1 cellular context compared by ENCODE assay signal in the genomic region with DNA sequence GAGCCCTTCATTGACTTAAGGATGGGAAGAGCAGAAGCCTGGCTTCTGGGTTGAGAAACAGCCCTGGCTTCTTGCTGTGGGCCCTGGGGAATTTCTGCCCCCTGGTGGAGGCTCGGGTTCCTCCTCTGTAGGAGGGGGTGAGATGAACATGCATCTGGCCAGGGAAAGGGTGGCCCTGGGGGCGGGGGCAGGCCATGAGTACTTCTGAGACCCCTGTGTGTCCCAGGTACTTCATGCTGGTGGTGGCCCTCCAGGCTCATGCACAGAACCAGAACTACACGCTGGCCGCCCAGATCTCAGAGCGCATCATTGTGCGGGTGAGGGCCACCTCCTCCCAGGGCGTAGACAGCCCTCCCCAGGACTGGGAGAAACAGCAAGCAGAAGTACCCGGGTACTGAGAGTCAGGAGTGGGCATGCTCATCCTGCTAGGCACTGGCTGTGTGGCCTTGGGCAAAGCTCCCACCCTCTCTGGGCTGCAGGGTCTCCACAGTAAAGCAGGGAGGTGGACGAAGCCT.
TF ChIP-seq lines count a peak whose summit lies in the region.

No MANE protein-coding gene starts in this region.

TF ChIP-seq in WTC11, 78 proteins besides CTCF, POLR2A, EP300 and RAD21 (continued from another document):
- TF ChIP-seq, protein P1, sequence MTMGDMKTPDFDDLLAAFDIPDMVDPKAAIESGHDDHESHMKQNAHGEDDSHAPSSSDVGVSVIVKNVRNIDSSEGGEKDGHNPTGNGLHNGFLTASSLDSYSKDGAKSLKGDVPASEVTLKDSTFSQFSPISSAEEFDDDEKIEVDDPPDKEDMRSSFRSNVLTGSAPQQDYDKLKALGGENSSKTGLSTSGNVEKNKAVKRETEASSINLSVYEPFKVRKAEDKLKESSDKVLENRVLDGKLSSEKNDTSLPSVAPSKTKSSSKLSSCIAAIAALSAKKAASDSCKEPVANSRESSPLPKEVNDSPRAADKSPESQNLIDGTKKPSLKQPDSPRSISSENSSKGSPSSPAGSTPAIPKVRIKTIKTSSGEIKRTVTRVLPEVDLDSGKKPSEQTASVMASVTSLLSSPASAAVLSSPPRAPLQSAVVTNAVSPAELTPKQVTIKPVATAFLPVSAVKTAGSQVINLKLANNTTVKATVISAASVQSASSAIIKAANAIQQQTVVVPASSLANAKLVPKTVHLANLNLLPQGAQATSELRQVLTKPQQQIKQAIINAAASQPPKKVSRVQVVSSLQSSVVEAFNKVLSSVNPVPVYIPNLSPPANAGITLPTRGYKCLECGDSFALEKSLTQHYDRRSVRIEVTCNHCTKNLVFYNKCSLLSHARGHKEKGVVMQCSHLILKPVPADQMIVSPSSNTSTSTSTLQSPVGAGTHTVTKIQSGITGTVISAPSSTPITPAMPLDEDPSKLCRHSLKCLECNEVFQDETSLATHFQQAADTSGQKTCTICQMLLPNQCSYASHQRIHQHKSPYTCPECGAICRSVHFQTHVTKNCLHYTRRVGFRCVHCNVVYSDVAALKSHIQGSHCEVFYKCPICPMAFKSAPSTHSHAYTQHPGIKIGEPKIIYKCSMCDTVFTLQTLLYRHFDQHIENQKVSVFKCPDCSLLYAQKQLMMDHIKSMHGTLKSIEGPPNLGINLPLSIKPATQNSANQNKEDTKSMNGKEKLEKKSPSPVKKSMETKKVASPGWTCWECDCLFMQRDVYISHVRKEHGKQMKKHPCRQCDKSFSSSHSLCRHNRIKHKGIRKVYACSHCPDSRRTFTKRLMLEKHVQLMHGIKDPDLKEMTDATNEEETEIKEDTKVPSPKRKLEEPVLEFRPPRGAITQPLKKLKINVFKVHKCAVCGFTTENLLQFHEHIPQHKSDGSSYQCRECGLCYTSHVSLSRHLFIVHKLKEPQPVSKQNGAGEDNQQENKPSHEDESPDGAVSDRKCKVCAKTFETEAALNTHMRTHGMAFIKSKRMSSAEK (CRISPR knock-in tag; IDR thresholded peaks at IDR 0.05; ENCODE audit: borderline replicate concordance), result no peak
- TF ChIP-seq, protein P2, sequence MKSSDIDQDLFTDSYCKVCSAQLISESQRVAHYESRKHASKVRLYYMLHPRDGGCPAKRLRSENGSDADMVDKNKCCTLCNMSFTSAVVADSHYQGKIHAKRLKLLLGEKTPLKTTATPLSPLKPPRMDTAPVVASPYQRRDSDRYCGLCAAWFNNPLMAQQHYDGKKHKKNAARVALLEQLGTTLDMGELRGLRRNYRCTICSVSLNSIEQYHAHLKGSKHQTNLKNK (CRISPR knock-in tag; IDR thresholded peaks at IDR 0.05), result no peak
- TF ChIP-seq, protein P3, sequence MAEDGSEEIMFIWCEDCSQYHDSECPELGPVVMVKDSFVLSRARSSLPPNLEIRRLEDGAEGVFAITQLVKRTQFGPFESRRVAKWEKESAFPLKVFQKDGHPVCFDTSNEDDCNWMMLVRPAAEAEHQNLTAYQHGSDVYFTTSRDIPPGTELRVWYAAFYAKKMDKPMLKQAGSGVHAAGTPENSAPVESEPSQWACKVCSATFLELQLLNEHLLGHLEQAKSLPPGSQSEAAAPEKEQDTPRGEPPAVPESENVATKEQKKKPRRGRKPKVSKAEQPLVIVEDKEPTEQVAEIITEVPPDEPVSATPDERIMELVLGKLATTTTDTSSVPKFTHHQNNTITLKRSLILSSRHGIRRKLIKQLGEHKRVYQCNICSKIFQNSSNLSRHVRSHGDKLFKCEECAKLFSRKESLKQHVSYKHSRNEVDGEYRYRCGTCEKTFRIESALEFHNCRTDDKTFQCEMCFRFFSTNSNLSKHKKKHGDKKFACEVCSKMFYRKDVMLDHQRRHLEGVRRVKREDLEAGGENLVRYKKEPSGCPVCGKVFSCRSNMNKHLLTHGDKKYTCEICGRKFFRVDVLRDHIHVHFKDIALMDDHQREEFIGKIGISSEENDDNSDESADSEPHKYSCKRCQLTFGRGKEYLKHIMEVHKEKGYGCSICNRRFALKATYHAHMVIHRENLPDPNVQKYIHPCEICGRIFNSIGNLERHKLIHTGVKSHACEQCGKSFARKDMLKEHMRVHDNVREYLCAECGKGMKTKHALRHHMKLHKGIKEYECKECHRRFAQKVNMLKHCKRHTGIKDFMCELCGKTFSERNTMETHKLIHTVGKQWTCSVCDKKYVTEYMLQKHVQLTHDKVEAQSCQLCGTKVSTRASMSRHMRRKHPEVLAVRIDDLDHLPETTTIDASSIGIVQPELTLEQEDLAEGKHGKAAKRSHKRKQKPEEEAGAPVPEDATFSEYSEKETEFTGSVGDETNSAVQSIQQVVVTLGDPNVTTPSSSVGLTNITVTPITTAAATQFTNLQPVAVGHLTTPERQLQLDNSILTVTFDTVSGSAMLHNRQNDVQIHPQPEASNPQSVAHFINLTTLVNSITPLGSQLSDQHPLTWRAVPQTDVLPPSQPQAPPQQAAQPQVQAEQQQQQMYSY (CRISPR knock-in tag; IDR thresholded peaks at IDR 0.05), result no peak
- TF ChIP-seq MXD4 (CRISPR knock-in tag; IDR thresholded peaks at IDR 0.05; ENCODE audit: borderline replicate concordance), result no peak
- no peak for TF ChIP-seq SOX15 (CRISPR knock-in tag; IDR thresholded peaks at IDR 0.05)
- no peak for TF ChIP-seq NR1H2 (CRISPR knock-in tag; IDR thresholded peaks at IDR 0.05)
- TF ChIP-seq ZNF396 (CRISPR knock-in tag; IDR thresholded peaks at IDR 0.05; ENCODE audit: borderline replicate concordance), result no peak
